Comparison of ENCODE assay signal across 12 cellular contexts in the genomic region with DNA sequence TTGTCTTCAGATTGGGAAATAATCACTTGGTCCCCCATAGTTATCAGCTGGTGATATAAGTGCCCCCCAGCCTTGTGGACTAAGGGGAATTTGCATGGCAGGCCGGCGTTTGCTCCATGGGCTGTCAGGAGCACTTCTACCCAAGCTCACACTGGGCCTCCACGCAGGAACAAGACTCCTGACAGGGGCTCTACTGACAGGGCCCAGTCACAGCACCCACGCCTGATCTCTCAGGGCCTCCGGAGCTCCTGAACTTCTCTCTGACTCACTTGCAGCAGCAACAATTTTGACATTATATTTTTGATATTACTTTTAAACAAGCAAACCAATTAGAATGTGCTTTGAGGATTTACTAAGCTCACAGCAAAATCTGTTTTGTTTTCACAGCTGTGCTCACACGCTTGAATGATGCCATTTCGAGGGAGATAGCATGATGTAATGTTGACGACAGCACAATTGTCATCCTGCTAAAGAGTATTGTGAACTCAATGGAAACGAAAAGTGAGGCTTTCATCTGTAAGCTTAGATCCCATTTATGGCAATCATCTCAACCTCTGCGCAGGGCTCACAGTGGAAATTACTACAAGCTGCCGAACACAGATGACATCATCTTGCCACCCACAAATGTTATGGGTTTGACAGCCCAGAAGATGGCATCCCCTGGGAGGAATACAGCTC. TPM values are rescaled to one million over a fixed set of nuclear protein-coding genes. Genes with fewer than 3 reads are reported as not detected.
DNase-seq lines count a peak whose midpoint lies in the region; ATAC-seq, FAIRE-seq and TF ChIP-seq lines count a peak whose summit lies in the region.
"Had no signal": no experiment of that assay in that cellular context is flagged by ENCODE, and none has a peak within 500 bp of the region (broad histone marks: within the 10 kb centered on the region; RNA-seq: fewer than 3 reads in every experiment).

No MANE protein-coding gene starts in this region.

- CTCF ChIA-PET in AG04449 (lab: Yijun Ruan, JAX): interaction anchor here (0.8 to 1.5 kb wide), 3 partner anchors 15 to 121 kb away, joined by 3 to 6 read pairs (median 4); no protein-coding TSS in a partner anchor

- ATAC-seq in GM18870 (IDR thresholded peaks at IDR 0.05; ENCODE audit: unreplicated experiment) (peak; percentile 67), HG03432 (IDR thresholded peaks at IDR 0.05; ENCODE audit: unreplicated experiment) (peak; percentile 78), GM21619 (IDR thresholded peaks at IDR 0.05; ENCODE audit: unreplicated experiment) (no peak), HG02623 (IDR thresholded peaks at IDR 0.05; ENCODE audit: unreplicated experiment) (no peak)

- DNase-seq in AG04449 (ENCODE audit: low read depth, low spot score) (no peak), dermis blood vessel endothelial cell (peak; percentile 56), NCI-H2227 treated with DMSO at 0.1 percent for 48 hours (lab: John Stamatoyannopoulos, UW) (no peak), HTR-8/SVneo (ENCODE audit: insufficient read length, low spot score) (no peak)
- DNase-seq: activated CD4-positive, alpha-beta T cell treated with anti-CD3 and anti-CD28 coated beads, Interleukin-2, amount 50 U/mL, for 4 hours; adrenal gland; erythroblast; left cardiac atrium had no signal

- TF ChIP-seq CTCF in AG04449 (IDR thresholded peaks at IDR 0.05; ENCODE audit: insufficient read depth, low read length, missing control alignments): no peak

- no peak for FAIRE-seq in HTR-8/SVneo (lab: Jason Lieb, UNC)

- POLR2A ChIA-PET in AG04449 (lab: Yijun Ruan, JAX): no interaction called here

- peak overlapping the region; percentile 18 for H3K4me3 ChIP-seq in AG04449 (ENCODE audit: low read depth, low read length)
- H3K4me3 ChIP-seq: adrenal gland had no signal

RNA-seq across cellular contexts. Expression of a gene that starts 28.7 kb away (rescaled TPM):
- total RNA-seq in dermis blood vessel endothelial cell: 2,879 and 3,040 TPM in 2 replicates

Comparison
In these comparisons a context has a peak if more than half of its experiments do, and no peak if none do; other contexts are left out.
1. ATAC-seq: peak in GM18870 (single experiment) and HG03432 (single experiment); none in GM21619 (single experiment) and HG02623 (single experiment).